ENCODE assay signal across 9 cellular contexts in the genomic region with DNA sequence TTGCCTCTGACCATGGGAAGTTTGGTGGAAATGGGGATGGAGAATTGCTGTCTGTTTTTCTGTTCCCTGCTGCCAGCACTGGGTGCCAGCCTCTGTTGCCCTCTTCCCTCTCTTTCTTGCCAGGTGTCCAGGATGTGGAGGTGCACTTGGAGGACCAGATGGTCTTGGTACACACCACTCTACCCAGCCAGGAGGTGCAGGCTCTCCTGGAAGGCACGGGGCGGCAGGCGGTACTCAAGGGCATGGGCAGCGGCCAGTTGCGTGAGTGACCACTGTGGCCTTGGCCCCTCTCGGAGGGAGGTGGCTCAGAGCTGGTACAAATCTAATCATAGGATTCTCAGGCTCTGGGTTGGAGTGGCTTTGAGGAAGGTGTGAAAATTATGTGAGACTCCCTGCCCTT. TPM values are rescaled to one million over a fixed set of nuclear protein-coding genes. Genes with fewer than 3 reads are reported as not detected.
"Had no signal": no experiment of that assay in that cellular context is flagged by ENCODE, and none has a peak within 500 bp of the region (broad histone marks: within the 10 kb centered on the region; RNA-seq: fewer than 3 reads in every experiment).

No MANE protein-coding gene starts in this region.

- H3K27ac ChIP-seq: GM23248, HL-60 had no signal

- DNase-seq: GM23248, GOT3, H7, HFFc6, KBM-7 had no signal

- H3K9me3 ChIP-seq: HAP-1 had no signal

- ATAC-seq: HCT116 had no signal

- H3K4me3 ChIP-seq: GM23248, HAP-1 had no signal

RNA-seq across cellular contexts. Expression of a gene that starts 6.1 kb away (rescaled TPM):
- polyA plus RNA-seq: IgD-negative memory B cell had no signal
